In the genomic region with DNA sequence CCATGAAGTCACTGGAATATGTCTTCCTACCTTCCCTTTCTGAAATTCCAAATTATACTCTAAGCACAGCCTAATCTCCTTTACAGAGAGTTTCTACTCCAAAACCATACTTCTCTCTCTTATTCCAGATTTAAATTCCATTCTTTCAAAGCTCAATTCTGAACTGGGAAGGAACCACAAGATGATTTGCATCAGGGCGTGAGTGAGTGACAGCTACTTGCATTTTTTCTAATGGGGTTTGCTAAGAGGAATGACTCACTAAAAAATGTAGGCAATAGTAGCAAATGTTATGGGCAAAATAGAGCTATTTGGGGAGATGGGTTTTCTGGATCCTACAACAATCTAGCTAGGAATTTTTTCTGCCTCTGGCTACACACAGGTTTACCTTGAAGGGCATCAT, we compare ENCODE assay signal across 26 cellular contexts.
"Had no signal": no experiment of that assay in that cellular context is flagged by ENCODE, and none has a peak within 500 bp of the region (broad histone marks: within the 10 kb centered on the region; RNA-seq: fewer than 3 reads in every experiment).

No MANE protein-coding gene starts in this region.

- H3K4me3 ChIP-seq: esophagus squamous epithelium, heart right ventricle, left lung, lower lobe of right lung, psoas muscle, right atrium auricular region, tibial nerve had no signal

- H3K27me3 ChIP-seq: esophagus squamous epithelium, heart right ventricle, left lung, right atrium auricular region, tibial nerve had no signal

- DNase-seq: activated CD4-positive, alpha-beta memory T cell treated with anti-CD3 and anti-CD28 coated beads for 36 hours; activated CD4-positive, alpha-beta T cell treated with anti-CD3 and anti-CD28 coated beads, Interleukin-2, amount 10 ng/mL, durations not matched to agents 24 days and 14 days; activated CD4-positive, CD25-positive, alpha-beta regulatory T cell treated with anti-CD3 and anti-CD28 coated beads, Interleukin-2, amount 50 U/mL, for 72 hours; activated CD8-positive, alpha-beta memory T cell treated with anti-CD3 and anti-CD28 coated beads, Interleukin-2, amount 50 U/mL, for 4 hours; activated gamma-delta T cell treated with Interleukin-2 at 50 U/mL for 16 hours; activated naive CD4-positive, alpha-beta T cell treated with anti-CD3 and anti-CD28 coated beads, Interleukin-2, amount 50 U/mL, for 16 hours; activated T-cell treated with anti-CD3 and anti-CD28 coated beads, Interleukin-2, amount 50 U/mL, for 1 hour; amniotic stem cell; dermis blood vessel endothelial cell; effector CD4-positive, alpha-beta T cell; esophagus squamous epithelium; foreskin melanocyte; heart right ventricle; left lung; lower lobe of right lung; mesenchymal stem cell; naive thymus-derived CD8-positive, alpha-beta T cell; psoas muscle; stimulated activated CD4-positive, alpha-beta T cell treated with anti-CD3 and anti-CD28 coated beads, Interleukin-15, amount 100 ng/mL, for 24 hours; stimulated activated naive CD4-positive, alpha-beta T cell; T-helper 17 cell; T1000 had no signal

- H3K27ac ChIP-seq: epithelial cell of prostate, esophagus squamous epithelium, heart right ventricle, left lung, lower lobe of right lung, parathyroid adenoma, psoas muscle, right atrium auricular region, tibial nerve had no signal

- ATAC-seq: heart right ventricle; left lung; lower lobe of right lung; naive thymus-derived CD8-positive, alpha-beta T cell; psoas muscle; T-helper 17 cell had no signal

- H3K4me1 ChIP-seq: esophagus squamous epithelium, left lung, lower lobe of right lung, parathyroid adenoma, psoas muscle, right atrium auricular region, tibial nerve had no signal

- H3K9me3 ChIP-seq: esophagus squamous epithelium, lower lobe of right lung, right atrium auricular region had no signal

- H2AFZ ChIP-seq: parathyroid adenoma had no signal

- H3K9ac ChIP-seq: parathyroid adenoma had no signal

- H3K36me3 ChIP-seq: esophagus squamous epithelium, heart right ventricle, left lung, lower lobe of right lung, right atrium auricular region, tibial nerve had no signal

- H3K79me2 ChIP-seq: parathyroid adenoma had no signal
